10 cellular contexts compared by ENCODE assay signal in the genomic region with DNA sequence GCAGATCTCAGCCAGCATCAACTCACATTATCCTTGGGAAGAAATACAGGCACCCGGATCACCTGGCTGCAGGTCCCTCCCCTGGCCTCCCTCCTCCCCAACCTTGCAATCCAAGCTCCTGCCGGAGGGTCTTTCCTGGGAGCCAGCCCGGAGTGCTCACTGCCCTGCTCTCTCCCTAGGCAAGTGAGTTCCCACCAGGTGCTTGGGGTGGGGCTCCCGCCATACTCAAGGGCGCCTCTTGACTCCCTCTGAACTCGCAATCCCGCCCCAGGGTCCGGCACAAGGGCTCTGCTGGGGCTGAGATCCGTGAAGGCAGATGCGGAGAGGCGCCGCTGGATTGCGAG. TPM values are rescaled to one million over a fixed set of nuclear protein-coding genes. Genes with fewer than 3 reads are reported as not detected.
DNase-seq lines count a peak whose midpoint lies in the region; ATAC-seq and TF ChIP-seq lines count a peak whose summit lies in the region.
"Had no signal": no experiment of that assay in that cellular context is flagged by ENCODE, and none has a peak within 500 bp of the region (broad histone marks: within the 10 kb centered on the region; RNA-seq: fewer than 3 reads in every experiment).

No MANE protein-coding gene starts in this region.

- TF ChIP-seq CTCF in CD8-positive, alpha-beta T cell (IDR thresholded peaks at IDR 0.05), result no peak
- TF ChIP-seq CTCF in PC-3 (conservative IDR thresholded peaks at IDR 0.05; ENCODE audit: low read depth, low read length) (no peak), hepatocyte (IDR thresholded peaks at IDR 0.05; ENCODE audit: poor library complexity) (no peak), osteoblast (IDR thresholded peaks at IDR 0.05; ENCODE audit: extremely low read depth, low read depth, low read length) (no peak)

- BruUV-seq in PC-3 (replicated peaks; lab: Mats Ljungman, UMichigan), result no TSS peak

- POLR2A ChIA-PET in CD8-positive, alpha-beta T cell (lab: Charles Lee), result no interaction called here
- POLR2A ChIA-PET in PC-3 (lab: Charles Lee; ENCODE audit: unreplicated experiment), result no interaction called here

- peaks cover 54% of the 10 kb centered on the region for H3K79me2 ChIP-seq in PC-3 (ENCODE audit: low read length)
- peaks cover 58% of the 10 kb centered on the region for H3K79me2 ChIP-seq in hepatocyte
- H3K79me2 ChIP-seq in osteoblast (ENCODE audit: insufficient read depth, low read length), result peaks cover 32% of the 10 kb centered on the region

- peak overlapping the region; percentile 60 for H3K9ac ChIP-seq in PC-3 (ENCODE audit: low read length)

- no peak overlapping the region for H3K27ac ChIP-seq in CD8-positive, alpha-beta T cell (ENCODE audit: low read depth, low read length)
- H3K27ac ChIP-seq in PC-3 (ENCODE audit: low read length) (no peak overlapping the region), hepatocyte (peak overlapping the region; percentile 99), osteoblast (ENCODE audit: low read depth, low read length) (no peak overlapping the region)

- H3K4me3 Mint-ChIP-seq in CD8-positive, alpha-beta T cell, result peak overlapping the region; percentile 66

- intact Hi-C loops in CD8-positive, alpha-beta T cell (cut with DNase I, micrococcal nuclease), result loop anchor here in 1 of 2 experiments (2.0 kb wide), 1 partner anchor 37 kb away; no protein-coding TSS in a partner anchor
- intact Hi-C loops in PC-3 (cut with micrococcal nuclease), result loop anchor here (2.0 kb wide), 1 partner anchor 37 kb away; no protein-coding TSS in a partner anchor

- peaks cover 8% of the 10 kb centered on the region for H3K27me3 Mint-ChIP-seq in CD8-positive, alpha-beta T cell (ENCODE audit: low read depth)

- no peaks in the 10 kb centered on the region for H3K9me3 ChIP-seq in CD8-positive, alpha-beta T cell (ENCODE audit: low read length)
- no peaks in the 10 kb centered on the region for H3K9me3 ChIP-seq in PC-3 (ENCODE audit: low read length)
- no peaks in the 10 kb centered on the region for H3K9me3 ChIP-seq in hepatocyte (ENCODE audit: low read depth)
- H3K9me3 ChIP-seq in osteoblast (ENCODE audit: low read depth, low read length), result no peaks in the 10 kb centered on the region

- H3K4me3 ChIP-seq in CD8-positive, alpha-beta T cell (ENCODE audit: low read depth, low read length), result no peak overlapping the region
- peak overlapping the region; percentile 83 for H3K4me3 ChIP-seq in PC-3 (ENCODE audit: low read length)
- H3K4me3 ChIP-seq in hepatocyte, result peak overlapping the region; percentile 75
- H3K4me3 ChIP-seq in osteoblast (ENCODE audit: insufficient read depth, low read length), result no peak overlapping the region

- H3K9me2 ChIP-seq in PC-3 (replicated peaks; ENCODE audit: low read length) (no peaks in the 10 kb centered on the region; the same call in 1 of the 2 replicates), hepatocyte (replicated peaks; ENCODE audit: insufficient read depth) (no peaks in the 10 kb centered on the region)

- peak overlapping the region; percentile 95 for H2AFZ ChIP-seq in PC-3 (ENCODE audit: low read length)
- no peak overlapping the region for H2AFZ ChIP-seq in hepatocyte
- H2AFZ ChIP-seq in osteoblast (ENCODE audit: low read length), result no peak overlapping the region

- H3F3A ChIP-seq in PC-3 (ENCODE audit: low read length, unreplicated experiment), result no peaks in the 10 kb centered on the region

- H3K9me3 Mint-ChIP-seq in CD8-positive, alpha-beta T cell, result no peaks in the 10 kb centered on the region

- peaks cover 8% of the 10 kb centered on the region for H3K27me3 ChIP-seq in CD8-positive, alpha-beta T cell (ENCODE audit: insufficient read depth, low read length)
- H3K27me3 ChIP-seq in PC-3 (ENCODE audit: low read length), result no peaks in the 10 kb centered on the region
- H3K27me3 ChIP-seq in hepatocyte, result no peaks in the 10 kb centered on the region
- peaks cover 12% of the 10 kb centered on the region for H3K27me3 ChIP-seq in osteoblast (ENCODE audit: insufficient read depth, low read length)

- CTCF ChIA-PET in CD8-positive, alpha-beta T cell (lab: Charles Lee), result interaction anchor here (0.8 kb wide), 1 partner anchor 96 kb away, joined by 3 read pairs; no protein-coding TSS in a partner anchor
- CTCF ChIA-PET in PC-3 (lab: Charles Lee), result interaction anchor here (0.6 kb wide), 1 partner anchor 37 kb away, joined by 4 read pairs; no protein-coding TSS in a partner anchor

- no peaks in the 10 kb centered on the region for H3K36me3 ChIP-seq in CD8-positive, alpha-beta T cell (ENCODE audit: insufficient read depth, low read length)
- H3K36me3 ChIP-seq in PC-3 (ENCODE audit: low read depth, low read length), result no peaks in the 10 kb centered on the region
- no peaks in the 10 kb centered on the region for H3K36me3 ChIP-seq in hepatocyte (replicated peaks; ENCODE audit: insufficient read depth, low read depth)
- H3K36me3 ChIP-seq in osteoblast (ENCODE audit: insufficient read depth, low read length), result no peaks in the 10 kb centered on the region

- DNase-seq in CD8-positive, alpha-beta T cell, result no peak
- DNase-seq in PC-3 (no peak), hepatocyte (ENCODE audit: low spot score) (no peak), osteoblast (ENCODE audit: insufficient read length, low spot score, missing footprints) (peak; percentile 86), cerebellar cortex (ENCODE audit: low spot score) (no peak), D341Med (ENCODE audit: low spot score) (no peak)
- DNase-seq in activated CD4-positive, CD25-positive, alpha-beta regulatory T cell (lab: John Stamatoyannopoulos, UW), result no peak
- DNase-seq: DMS153, NCI-H1436 had no signal

- no peak overlapping the region for H3K27ac Mint-ChIP-seq in CD8-positive, alpha-beta T cell

- peaks cover 27% of the 10 kb centered on the region; the same call in 1 of the 2 replicates for H4K20me1 ChIP-seq in PC-3 (ENCODE audit: low read length)
- H4K20me1 ChIP-seq in hepatocyte (ENCODE audit: insufficient read depth, poor library complexity, severe bottlenecking), result peaks cover 44% of the 10 kb centered on the region
- peaks cover 25% of the 10 kb centered on the region for H4K20me1 ChIP-seq in osteoblast (ENCODE audit: insufficient read depth, low read length)

- peaks cover 16% of the 10 kb centered on the region for H3K4me1 ChIP-seq in CD8-positive, alpha-beta T cell (ENCODE audit: insufficient read depth, low read length)
- H3K4me1 ChIP-seq in PC-3 (ENCODE audit: insufficient read depth, low read length), result peaks cover 21% of the 10 kb centered on the region
- peaks cover 15% of the 10 kb centered on the region for H3K4me1 ChIP-seq in hepatocyte (ENCODE audit: insufficient read depth)
- peaks cover 12% of the 10 kb centered on the region for H3K4me1 ChIP-seq in osteoblast (ENCODE audit: insufficient read depth, low read length)

- H3K4me1 Mint-ChIP-seq in CD8-positive, alpha-beta T cell (ENCODE audit: low read depth), result peaks cover 4% of the 10 kb centered on the region

- H3K36me3 Mint-ChIP-seq in CD8-positive, alpha-beta T cell, result no peaks in the 10 kb centered on the region

- 3% methylated on average over 13 of the region's 13 CpGs for WGBS in hepatocyte (ENCODE audit: low lambda C conversion rate, missing lambda C conversion rate)

- peak overlapping the region; percentile 100 for H3K4me2 ChIP-seq in PC-3 (ENCODE audit: low read length)
- peak overlapping the region; percentile 88 for H3K4me2 ChIP-seq in hepatocyte
- H3K4me2 ChIP-seq in osteoblast (ENCODE audit: insufficient read depth, low read length), result no peak overlapping the region

- no peak for ATAC-seq in CD8-positive, alpha-beta T cell
- ATAC-seq in PC-3 (no peak), GM21723 (IDR thresholded peaks at IDR 0.05; ENCODE audit: unreplicated experiment) (no peak)

RNA-seq across cellular contexts. Expression of a gene that starts 1.2 kb away (rescaled TPM):
- total RNA-seq in CD8-positive, alpha-beta T cell, result 1 to 10 TPM; 1.6 to 1.7 TPM
- total RNA-seq in PC-3 (2014; rRNA removed) (33.2 and 53.4 TPM in 2 replicates), hepatocyte (12.0 and 20.3 TPM in 2 replicates), osteoblast (17.1 and 21.0 TPM in 2 replicates)
- 7.6 and 9.5 TPM in 2 replicates for polyA plus RNA-seq in hepatocyte

Comparison
In these comparisons a context has a peak if more than half of its experiments do, and no peak if none do; other contexts are left out.
1. H3K4me3 ChIP-seq: peak in PC-3 (single experiment) and hepatocyte (single experiment); none in CD8-positive, alpha-beta T cell (single experiment) and osteoblast (single experiment).